Comparison of ENCODE assay signal across 16 cellular contexts in genomic region chr18:51165296-51165695, GRCh38.
"Had no signal": no experiment of that assay in that cellular context is flagged by ENCODE, and none has a peak within 500 bp of the region (broad histone marks: within the 10 kb centered on the region; RNA-seq: fewer than 3 reads in every experiment).

No MANE protein-coding gene starts in this region.

- DNase-seq: activated CD4-positive, alpha-beta T cell treated with anti-CD3 and anti-CD28 coated beads for 48 hours; activated gamma-delta T cell; activated naive CD8-positive, alpha-beta T cell treated with anti-CD3 and anti-CD28 coated beads, Interleukin-2, amount 10 ng/mL, durations not matched to agents 7 days and 5 days; activated T-cell treated with anti-CD3 and anti-CD28 coated beads, Interleukin-2, amount 50 U/mL, for 1 hour; aorta; heart left ventricle; islet precursor cell; left lung; nucleus accumbens; trophoblast cell had no signal

- H3K36me3 ChIP-seq: heart left ventricle, left lung, right atrium auricular region had no signal

- H3K9me3 Mint-ChIP-seq: activated naive CD8-positive, alpha-beta T cell treated with anti-CD3 and anti-CD28 coated beads, Interleukin-2, amount 10 ng/mL, durations not matched to agents 7 days and 5 days; memory B cell had no signal

- H3K27me3 Mint-ChIP-seq: activated naive CD8-positive, alpha-beta T cell treated with anti-CD3 and anti-CD28 coated beads, Interleukin-2, amount 10 ng/mL, durations not matched to agents 7 days and 5 days; memory B cell; stimulated activated memory B cell treated with anti-CD40 and anti-IgM and Interleukin-4, amounts not matched to agents 10 μg/mL and 1 μg/mL and 100 μg/mL, for 72 hours had no signal

- H3K27ac Mint-ChIP-seq: activated naive CD8-positive, alpha-beta T cell treated with anti-CD3 and anti-CD28 coated beads, Interleukin-2, amount 10 ng/mL, durations not matched to agents 7 days and 5 days; memory B cell; stimulated activated memory B cell treated with anti-CD40 and anti-IgM and Interleukin-4, amounts not matched to agents 10 μg/mL and 1 μg/mL and 100 μg/mL, for 72 hours had no signal

- H3K4me1 ChIP-seq: left lung, right atrium auricular region had no signal

- ATAC-seq: heart left ventricle; left lung; SK-N-SH treated with all-trans-retinoic acid at 6 μM for 48 hours; stimulated activated memory B cell treated with anti-CD40 and anti-IgM and Interleukin-4, amounts not matched to agents 10 μg/mL and 1 μg/mL and 100 μg/mL, for 72 hours had no signal

- H3K4me3 ChIP-seq: heart left ventricle, left lung, right atrium auricular region had no signal

- H3K36me3 Mint-ChIP-seq: activated naive CD8-positive, alpha-beta T cell treated with anti-CD3 and anti-CD28 coated beads, Interleukin-2, amount 10 ng/mL, durations not matched to agents 7 days and 5 days; memory B cell; stimulated activated memory B cell treated with anti-CD40 and anti-IgM and Interleukin-4, amounts not matched to agents 10 μg/mL and 1 μg/mL and 100 μg/mL, for 72 hours had no signal

- FAIRE-seq: colon, endothelial cell of umbilical vein had no signal

- H3K4me3 Mint-ChIP-seq: activated naive CD8-positive, alpha-beta T cell treated with anti-CD3 and anti-CD28 coated beads, Interleukin-2, amount 10 ng/mL, durations not matched to agents 7 days and 5 days; memory B cell; stimulated activated memory B cell treated with anti-CD40 and anti-IgM and Interleukin-4, amounts not matched to agents 10 μg/mL and 1 μg/mL and 100 μg/mL, for 72 hours had no signal

- H3K27ac ChIP-seq: heart left ventricle, left lung, right atrium auricular region had no signal

- H3K27me3 ChIP-seq: heart left ventricle, left lung, right atrium auricular region had no signal

- H3K9me3 ChIP-seq: heart left ventricle, left lung, right atrium auricular region had no signal
